In genomic region chr6:110284877-110285276, GRCh38 we compare ENCODE assay signal across 23 cellular contexts.
"Had no signal": no experiment of that assay in that cellular context is flagged by ENCODE, and none has a peak within 500 bp of the region (broad histone marks: within the 10 kb centered on the region; RNA-seq: fewer than 3 reads in every experiment).

No MANE protein-coding gene starts in this region.

- H3K4me1 Mint-ChIP-seq: activated CD4-positive, alpha-beta T cell treated with anti-CD3 and anti-CD28 coated beads for 36 hours; activated CD8-positive, alpha-beta memory T cell treated with anti-CD3 and anti-CD28 coated beads, Interleukin-2, amount 10 ng/mL, durations not matched to agents 7 days and 5 days; stimulated activated naive B cell treated with anti-CD40 and anti-IgM and Interleukin-4, amounts not matched to agents 10 μg/mL and 1 μg/mL and 100 μg/mL, for 72 hours had no signal

- H3K9me3 Mint-ChIP-seq: activated T-helper 2 cell treated with anti-CD3 and anti-CD28 coated beads, Interferon-gamma antibody, Interleukin-2, Interleukin-4, amounts not matched to agents 10 μg/mL and 5 μg/mL and 100 μg/mL, durations not matched to agents 14 hours and 24 hours and 36 hours; natural killer cell; type B pancreatic cell had no signal

- H3K4me3 Mint-ChIP-seq: activated CD4-positive, alpha-beta memory T cell treated with anti-CD3 and anti-CD28 coated beads for 36 hours; activated CD4-positive, alpha-beta T cell treated with anti-CD3 and anti-CD28 coated beads for 36 hours; activated CD8-positive, alpha-beta memory T cell treated with anti-CD3 and anti-CD28 coated beads, Interleukin-2, amount 10 ng/mL, durations not matched to agents 7 days and 5 days; natural killer cell; stimulated activated naive B cell treated with anti-CD40 and anti-IgM and Interleukin-4, amounts not matched to agents 10 μg/mL and 1 μg/mL and 100 μg/mL, for 72 hours had no signal

- H3K27me3 Mint-ChIP-seq: activated CD4-positive, alpha-beta memory T cell treated with anti-CD3 and anti-CD28 coated beads for 36 hours; progenitor cell of endocrine pancreas; type B pancreatic cell had no signal

- ATAC-seq: activated CD4-positive, alpha-beta T cell treated with anti-CD3 and anti-CD28 coated beads for 36 hours; activated CD8-positive, alpha-beta memory T cell treated with anti-CD3 and anti-CD28 coated beads, Interleukin-2, amount 10 ng/mL, durations not matched to agents 7 days and 5 days; left lung; natural killer cell; right cardiac atrium; stimulated activated naive B cell treated with anti-CD40 and anti-IgM and Interleukin-4, amounts not matched to agents 10 μg/mL and 1 μg/mL and 100 μg/mL, for 72 hours had no signal

- H3K4me1 ChIP-seq: left lung had no signal

- H3K36me3 Mint-ChIP-seq: activated CD4-positive, alpha-beta memory T cell treated with anti-CD3 and anti-CD28 coated beads for 36 hours; activated CD8-positive, alpha-beta memory T cell treated with anti-CD3 and anti-CD28 coated beads, Interleukin-2, amount 10 ng/mL, durations not matched to agents 7 days and 5 days; natural killer cell; type B pancreatic cell had no signal

- H3K36me3 ChIP-seq: adrenal gland, left lung had no signal

- H3K4me3 ChIP-seq: adrenal gland, left lung, mucosa of descending colon, skin epidermis had no signal

- H3K27me3 ChIP-seq: adrenal gland, left lung had no signal

- DNase-seq: activated CD4-positive, alpha-beta memory T cell treated with anti-CD3 and anti-CD28 coated beads for 36 hours; activated CD4-positive, alpha-beta T cell treated with anti-CD3 and anti-CD28 coated beads for 36 hours; activated CD8-positive, alpha-beta memory T cell treated with anti-CD3 and anti-CD28 coated beads, Interleukin-2, amount 10 ng/mL, durations not matched to agents 7 days and 5 days; activated naive CD4-positive, alpha-beta T cell treated with anti-CD3 and anti-CD28 coated beads, Interleukin-2, amount 50 U/mL, for 16 hours; activated T-cell treated with anti-CD3 and anti-CD28 coated beads, Interleukin-2, amount 50 U/mL, for 1 hour; adrenal gland; central memory CD4-positive, alpha-beta T cell; cortex of kidney; effector CD8-positive, alpha-beta T cell; islet precursor cell; left lung; natural killer cell; occipital lobe; right cardiac atrium; stimulated activated CD4-positive, alpha-beta T cell treated with anti-CD3 and anti-CD28 coated beads, Interleukin-15, amount 100 ng/mL, for 24 hours; stimulated activated CD4-positive, alpha-beta T cell treated with anti-CD3 and anti-CD28 coated beads, Interleukin-4, amount 100 ng/mL, for 1 hour; stimulated activated naive B cell treated with anti-CD40 and anti-IgM and Interleukin-4, amounts not matched to agents 10 μg/mL and 1 μg/mL and 100 μg/mL, for 72 hours; T-helper 2 cell had no signal

- H3K27ac ChIP-seq: adrenal gland, left lung had no signal

- H3K9me3 ChIP-seq: adrenal gland, mucosa of descending colon had no signal

- H3K27ac Mint-ChIP-seq: activated CD4-positive, alpha-beta memory T cell treated with anti-CD3 and anti-CD28 coated beads for 36 hours; activated CD4-positive, alpha-beta T cell treated with anti-CD3 and anti-CD28 coated beads for 36 hours; activated CD8-positive, alpha-beta memory T cell treated with anti-CD3 and anti-CD28 coated beads, Interleukin-2, amount 10 ng/mL, durations not matched to agents 7 days and 5 days; activated T-helper 2 cell treated with anti-CD3 and anti-CD28 coated beads, Interferon-gamma antibody, Interleukin-2, Interleukin-4, amounts not matched to agents 10 μg/mL and 5 μg/mL and 100 μg/mL, durations not matched to agents 14 hours and 24 hours and 36 hours; natural killer cell; stimulated activated naive B cell treated with anti-CD40 and anti-IgM and Interleukin-4, amounts not matched to agents 10 μg/mL and 1 μg/mL and 100 μg/mL, for 72 hours had no signal
